9 cellular contexts compared by ENCODE assay signal in the genomic region with DNA sequence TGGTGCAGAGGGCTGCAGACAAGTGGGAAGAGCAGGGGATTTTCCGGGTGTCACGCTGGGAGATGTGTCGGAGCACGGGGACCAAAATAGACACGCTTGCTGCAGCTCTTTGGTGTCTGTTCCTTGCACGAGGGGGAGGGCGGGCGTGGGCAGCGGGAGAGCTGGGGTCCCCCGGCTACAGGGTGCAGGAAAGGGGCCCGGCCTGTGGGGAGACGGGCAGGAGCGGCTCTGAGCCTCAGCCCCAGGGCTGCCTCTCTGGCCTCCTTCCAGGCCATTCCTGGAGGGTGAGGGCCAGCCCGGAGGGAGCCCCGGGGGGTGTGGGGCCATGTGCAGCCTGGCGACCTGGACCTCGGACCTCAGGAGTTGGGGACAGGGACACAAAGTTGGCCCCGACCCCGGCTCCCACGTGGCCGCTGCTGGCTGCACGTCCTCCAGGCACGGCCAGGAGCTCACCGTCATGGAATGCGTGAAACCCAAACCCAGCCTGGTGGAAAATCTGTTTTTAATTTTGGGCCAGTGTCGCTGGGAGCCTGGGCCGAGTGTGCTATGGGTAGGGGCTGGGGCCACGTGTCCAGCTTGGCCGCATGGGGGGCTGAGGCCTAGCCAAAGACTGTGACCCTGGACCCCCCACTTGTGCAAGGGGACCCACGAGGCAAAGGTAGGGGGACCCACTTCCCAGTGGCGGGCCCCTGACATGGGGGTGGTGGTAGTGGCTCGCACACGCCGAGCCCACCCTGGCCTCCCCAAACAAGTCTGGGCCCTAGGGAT. TPM values are rescaled to one million over a fixed set of nuclear protein-coding genes. Genes with fewer than 3 reads are reported as not detected.
DNase-seq lines count a peak whose midpoint lies in the region; TF ChIP-seq lines count a peak whose summit lies in the region.
"Had no signal": no experiment of that assay in that cellular context is flagged by ENCODE, and none has a peak within 500 bp of the region (broad histone marks: within the 10 kb centered on the region; RNA-seq: fewer than 3 reads in every experiment).

No MANE protein-coding gene starts in this region.

- no peak for TF ChIP-seq EP300 in sigmoid colon (IDR thresholded peaks at IDR 0.05)

- H3K27me3 ChIP-seq in BE2C (no peaks in the 10 kb centered on the region), adipocyte (replicated peaks; ENCODE audit: control insufficient read depth, insufficient read depth, low read length) (no peaks in the 10 kb centered on the region), cardiac muscle cell (no peaks in the 10 kb centered on the region), sigmoid colon (no peaks in the 10 kb centered on the region)

- H3K4me1 ChIP-seq in BE2C (peaks cover 47% of the 10 kb centered on the region), adipocyte (ENCODE audit: control insufficient read depth, insufficient read depth, low read length) (peaks cover 61% of the 10 kb centered on the region), cardiac muscle cell (ENCODE audit: low read depth) (peaks cover 52% of the 10 kb centered on the region), sigmoid colon (peaks cover 0 to 83% (median 72%) of the 10 kb centered on the region in 4 donors)

- H3K9ac ChIP-seq in adipocyte (ENCODE audit: low read length): peak overlapping the region; percentile 59

- TF ChIP-seq CTCF in BE2C (IDR thresholded peaks at IDR 0.05; ENCODE audit: low read depth, low read length) (no peak), cardiac muscle cell (IDR thresholded peaks at IDR 0.05; ENCODE audit: low read depth, low read length) (no peak), sigmoid colon (IDR thresholded peaks at IDR 0.05) (no peak)

- CTCF ChIA-PET in HEK293T (lab: Yijun Ruan, JAX): no interaction called here

- peaks cover 3% of the 10 kb centered on the region; the same call in 1 of the 2 replicates for H3K36me3 ChIP-seq in BE2C
- no peaks in the 10 kb centered on the region for H3K36me3 ChIP-seq in adipocyte (ENCODE audit: control insufficient read depth, insufficient read depth, low read length, severe bottlenecking)
- no peaks in the 10 kb centered on the region for H3K36me3 ChIP-seq in cardiac muscle cell
- no peaks in the 10 kb centered on the region for H3K36me3 ChIP-seq in sigmoid colon

- POLR2A ChIA-PET in HEK293T (lab: Yijun Ruan, JAX): no interaction called here

- DNase-seq in BE2C (peak; percentile 55), adipocyte (ENCODE audit: low read depth) (peak; percentile 95), cardiac muscle cell (ENCODE audit: low read depth in 1 of 2, low spot score in 1 of 2) (peak in 1 of 2 donors; percentile 46), sigmoid colon (peak; percentile 83), middle frontal gyrus (ENCODE audit: extremely low spot score, low spot score) (no peak), D341Med (ENCODE audit: low spot score) (no peak), OCI-M1 (lab: John Stamatoyannopoulos, UW) (no peak), HEK293T (ENCODE audit: extremely low spot score) (no peak)
- DNase-seq: NCI-H446 treated with DMSO at 0.1 percent for 48 hours had no signal

- WGBS in sigmoid colon, 2 donors: 80 to 83% methylated on average over 34 of the region's 34 CpGs

- H3K9me3 ChIP-seq in BE2C: no peaks in the 10 kb centered on the region
- H3K9me3 ChIP-seq in adipocyte (ENCODE audit: control insufficient read depth, low read length): no peaks in the 10 kb centered on the region
- H3K9me3 ChIP-seq in cardiac muscle cell (ENCODE audit: low read depth): no peaks in the 10 kb centered on the region
- H3K9me3 ChIP-seq in sigmoid colon: no peaks in the 10 kb centered on the region

- peak overlapping the region; percentile 83 for H3K27ac ChIP-seq in cardiac muscle cell
- peak overlapping the region; percentile 14 to 85 (median 32) for H3K27ac ChIP-seq in sigmoid colon

- intact Hi-C loops in sigmoid colon (cut with DNase I): no loop called here

- no peak for TF ChIP-seq POLR2A in sigmoid colon (IDR thresholded peaks at IDR 0.05)

- H3K4me3 ChIP-seq in BE2C (ENCODE audit: low read depth, low read length) (no peak overlapping the region), adipocyte (ENCODE audit: low read length) (no peak overlapping the region), cardiac muscle cell (no peak overlapping the region), sigmoid colon (peak overlapping the region in 1 of 4 donors; percentile 2)

TF ChIP-seq in HEK293T, 16 proteins besides CTCF, POLR2A, EP300 and RAD21:
- no peak for TF ChIP-seq ARNT (IDR thresholded peaks at IDR 0.05)
- no peak for TF ChIP-seq PKNOX1 (IDR thresholded peaks at IDR 0.05)
- no peak for TF ChIP-seq L3MBTL2 (conservative IDR thresholded peaks at IDR 0.05)
- TF ChIP-seq BHLHE40 (IDR thresholded peaks at IDR 0.05; ENCODE audit: borderline replicate concordance): no peak
- TF ChIP-seq FOXA1 (IDR thresholded peaks at IDR 0.05): no peak
- no peak for TF ChIP-seq ELF4 (IDR thresholded peaks at IDR 0.05)
- TF ChIP-seq TARDBP (IDR thresholded peaks at IDR 0.05): no peak

RNA-seq across cellular contexts. Expression of gene TTYH3, which starts 6.6 kb away (rescaled TPM):
- polyA plus RNA-seq in BE2C (2012; ENCODE audit: insufficient read depth, insufficient read length, low read depth): 127 TPM
- 61.0 and 64.6 TPM in 2 replicates for total RNA-seq in cardiac muscle cell
- 71.4 and 86.6 TPM in 2 replicates for polyA plus RNA-seq in cardiac muscle cell
- 10 to 100 TPM; 10.2 to 19.4 (median 13.0) TPM for total RNA-seq in sigmoid colon
- 10 to 100 TPM in 2 of 3 donors, 1 to 10 TPM in 1; 5.4 to 41.7 (median 21.3) TPM for polyA plus RNA-seq in sigmoid colon

RNA-seq across cellular contexts. Expression of gene AMZ1, which starts 49.6 kb away (rescaled TPM):
- 2.3 TPM for polyA plus RNA-seq in BE2C (2012; ENCODE audit: insufficient read depth, insufficient read length, low read depth)
- total RNA-seq in cardiac muscle cell (0.80 and 1.1 TPM in 2 replicates), sigmoid colon (1 to 10 TPM in 1 of 4 donors, under 1 TPM in 1, not detected in 2; 0.41 to 1.4 TPM)
- polyA plus RNA-seq in cardiac muscle cell (1.6 and 1.7 TPM in 2 replicates), sigmoid colon (under 1 TPM in 2 of 3 donors, not detected in 1; under 0.01 to 0.16 TPM)

Comparison
In these comparisons a context has a peak if more than half of its experiments do, and no peak if none do; other contexts are left out.
1. DNase-seq: peak in BE2C (single experiment), adipocyte (single experiment) and sigmoid colon (single experiment); none in middle frontal gyrus (single experiment), D341Med (single experiment), OCI-M1 (single experiment) and HEK293T (single experiment).